14 cellular contexts compared by ENCODE assay signal in the genomic region with DNA sequence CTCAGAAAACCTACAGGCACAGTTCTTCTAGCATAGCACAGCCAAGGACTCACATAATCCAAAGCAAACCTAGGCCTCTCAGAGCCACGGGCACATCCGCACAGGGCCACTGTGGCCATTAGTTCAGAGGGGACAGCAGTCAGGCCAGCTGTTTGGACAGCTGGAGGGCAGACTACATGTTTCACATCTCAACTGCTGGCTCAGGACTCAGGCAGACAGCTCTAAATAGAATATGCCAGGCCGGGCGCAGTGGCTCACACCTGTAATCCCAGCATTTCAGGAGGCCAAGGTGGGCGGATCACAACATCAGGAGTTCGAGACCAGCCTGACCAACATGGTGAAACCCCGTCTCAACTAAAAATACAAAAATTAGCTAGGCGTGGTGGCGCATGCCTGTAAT. TPM values are rescaled to one million over a fixed set of nuclear protein-coding genes. Genes with fewer than 3 reads are reported as not detected.
DNase-seq lines count a peak whose midpoint lies in the region; ATAC-seq and TF ChIP-seq lines count a peak whose summit lies in the region.
"Had no signal": no experiment of that assay in that cellular context is flagged by ENCODE, and none has a peak within 500 bp of the region (broad histone marks: within the 10 kb centered on the region; RNA-seq: fewer than 3 reads in every experiment).

No MANE protein-coding gene starts in this region.

- peaks cover 15 to 27% of the 10 kb centered on the region in 2 donors for H3K36me3 Mint-ChIP-seq in activated T-cell treated with anti-CD3 and anti-CD28 coated beads, Interleukin-2, amount 50 U/mL, for 72 hours (ENCODE audit: insufficient read depth in 2 of 2)
- peaks cover 89% of the 10 kb centered on the region for H3K36me3 Mint-ChIP-seq in Caco-2 (ENCODE audit: insufficient read depth, unreplicated experiment)
- peaks cover 100% of the 10 kb centered on the region for H3K36me3 Mint-ChIP-seq in activated T-helper 17 cell treated with anti-CD3 and anti-CD28 coated beads, Interleukin-2, amount 50 U/mL, for 72 hours (ENCODE audit: low read depth)

- no peaks in the 10 kb centered on the region for H3K9me3 Mint-ChIP-seq in activated T-cell treated with anti-CD3 and anti-CD28 coated beads, Interleukin-2, amount 50 U/mL, for 72 hours
- no peaks in the 10 kb centered on the region for H3K9me3 Mint-ChIP-seq in Caco-2 (ENCODE audit: unreplicated experiment)
- H3K9me3 Mint-ChIP-seq in activated T-helper 17 cell treated with anti-CD3 and anti-CD28 coated beads, Interleukin-2, amount 50 U/mL, for 72 hours, result no peaks in the 10 kb centered on the region
- H3K9me3 Mint-ChIP-seq: HFFc6 had no signal

- WGBS in spleen, 5 donors, result 92 to 98% (median 95%) methylated on average over 9 of the region's 9 CpGs

- peak overlapping the region; percentile 10 for H3K27ac Mint-ChIP-seq in activated T-cell treated with anti-CD3 and anti-CD28 coated beads, Interleukin-2, amount 50 U/mL, for 72 hours
- peak overlapping the region; percentile 43 for H3K27ac Mint-ChIP-seq in Caco-2 (ENCODE audit: unreplicated experiment)
- peak overlapping the region; percentile 49 for H3K27ac Mint-ChIP-seq in activated T-helper 17 cell treated with anti-CD3 and anti-CD28 coated beads, Interleukin-2, amount 50 U/mL, for 72 hours
- H3K27ac Mint-ChIP-seq: HFFc6 had no signal

- H3K4me3 ChIP-seq in Caco-2 (ENCODE audit: low read depth, low read length) (no peak overlapping the region), spleen (no peak overlapping the region)

- H3K27me3 ChIP-seq in Caco-2 (replicated peaks; ENCODE audit: control insufficient read depth, insufficient read depth, low read length) (no peaks in the 10 kb centered on the region), spleen (replicated peaks in 1 of 7) (no peaks in the 10 kb centered on the region)

- H3K27me3 Mint-ChIP-seq in activated T-cell treated with anti-CD3 and anti-CD28 coated beads, Interleukin-2, amount 50 U/mL, for 72 hours (ENCODE audit: low read depth), result no peaks in the 10 kb centered on the region
- H3K27me3 Mint-ChIP-seq in Caco-2 (ENCODE audit: insufficient read depth, unreplicated experiment), result no peaks in the 10 kb centered on the region
- H3K27me3 Mint-ChIP-seq in activated T-helper 17 cell treated with anti-CD3 and anti-CD28 coated beads, Interleukin-2, amount 50 U/mL, for 72 hours, result no peaks in the 10 kb centered on the region
- H3K27me3 Mint-ChIP-seq: CD4-positive, alpha-beta memory T cell had no signal

- intact Hi-C loops in Caco-2 (cut with micrococcal nuclease; ENCODE audit: unreplicated experiment) (no loop called here), spleen (cut with DNase I; ENCODE audit: low total_unique reads) (no loop called here)

- POLR2A ChIA-PET in Caco-2 (lab: Charles Lee), result interaction anchor here (1.2 kb wide), 1 partner anchor 27 kb away, joined by 4 read pairs; the partner anchor contains the start of genes SAFB and SAFB2

- TF ChIP-seq POLR2A in spleen (IDR thresholded peaks at IDR 0.05), result no peak

- TF ChIP-seq CTCF in Caco-2 (IDR thresholded peaks at IDR 0.05; ENCODE audit: insufficient read depth in 1 of 2, low read depth in 1 of 2, low read length in 1 of 2, severe bottlenecking in 1 of 2, unreplicated experiment in 1 of 2) (no peak), spleen (IDR thresholded peaks at IDR 0.05 in 8 of 11, conservative IDR thresholded peaks at IDR 0.05 in 3 of 11) (no peak)

- BruUV-seq in Caco-2 (replicated peaks; lab: Mats Ljungman, UMichigan), result no TSS peak

- H3K4me1 ChIP-seq in Caco-2 (no peaks in the 10 kb centered on the region), spleen (no peaks in the 10 kb centered on the region)

- H3K36me3 ChIP-seq in Caco-2 (ENCODE audit: control insufficient read depth, insufficient read depth, low read length) (peaks cover 8% of the 10 kb centered on the region), spleen (peaks cover 16 to 100% (median 100%) of the 10 kb centered on the region in 6 donors)

- no peak for DNase-seq in activated T-cell treated with anti-CD3 and anti-CD28 coated beads, Interleukin-2, amount 50 U/mL, for 72 hours
- no peak for DNase-seq in activated T-cell treated with anti-CD3 and anti-CD28 coated beads, Interleukin-2, amount 50 U/mL, for 1 hour
- DNase-seq in Caco-2 (no peak), spleen (peak; percentile 12), AML-193 (lab: John Stamatoyannopoulos, UW) (no peak)
- no peak for DNase-seq in activated effector memory CD4-positive, alpha-beta T cell treated with anti-CD3 and anti-CD28 coated beads, Interleukin-2, amount 50 U/mL, for 16 hours
- DNase-seq in activated CD8-positive, alpha-beta memory T cell treated with anti-CD3 and anti-CD28 coated beads, Interleukin-2, amount 50 U/mL, for 48 hours, result no peak
- DNase-seq: 8988T; CD4-positive, alpha-beta memory T cell; COR-L47; HCEC 1CT; HFFc6 had no signal

- H3K4me1 Mint-ChIP-seq in activated T-cell treated with anti-CD3 and anti-CD28 coated beads, Interleukin-2, amount 50 U/mL, for 72 hours (ENCODE audit: low read depth), result no peaks in the 10 kb centered on the region
- no peaks in the 10 kb centered on the region for H3K4me1 Mint-ChIP-seq in Caco-2 (ENCODE audit: low read depth, unreplicated experiment)
- peaks cover 7% of the 10 kb centered on the region for H3K4me1 Mint-ChIP-seq in activated T-helper 17 cell treated with anti-CD3 and anti-CD28 coated beads, Interleukin-2, amount 50 U/mL, for 72 hours

- CTCF ChIA-PET in Caco-2 (lab: Charles Lee), result no interaction called here

- H3K4me3 Mint-ChIP-seq in activated T-cell treated with anti-CD3 and anti-CD28 coated beads, Interleukin-2, amount 50 U/mL, for 72 hours, result no peak overlapping the region
- no peak overlapping the region for H3K4me3 Mint-ChIP-seq in Caco-2 (ENCODE audit: unreplicated experiment)
- no peak overlapping the region for H3K4me3 Mint-ChIP-seq in activated T-helper 17 cell treated with anti-CD3 and anti-CD28 coated beads, Interleukin-2, amount 50 U/mL, for 72 hours
- H3K4me3 Mint-ChIP-seq: HFFc6 had no signal

- no peak for ATAC-seq in activated T-cell treated with anti-CD3 and anti-CD28 coated beads, Interleukin-2, amount 50 U/mL, for 72 hours (replicated peaks in 1 of 2)
- ATAC-seq in activated T-helper 17 cell treated with anti-CD3 and anti-CD28 coated beads, Interleukin-2, amount 50 U/mL, for 72 hours (replicated peaks), result no peak

- H3K27ac ChIP-seq in spleen, result no peak overlapping the region
- H3K27ac ChIP-seq: C4-2B had no signal

- H3K9me3 ChIP-seq in Caco-2 (no peaks in the 10 kb centered on the region), spleen (no peaks in the 10 kb centered on the region)

RNA-seq across cellular contexts. Expression of gene SAFB2, which starts 26.8 kb away (rescaled TPM):
- 100 to 1,000 TPM in 1 of 2 donors, 10 to 100 TPM in 1; 83.2 to 106 TPM for total RNA-seq in activated T-cell treated with anti-CD3 and anti-CD28 coated beads, Interleukin-2, amount 50 U/mL, for 72 hours
- total RNA-seq in Caco-2 (2022), result 81.3 and 104 TPM in 2 replicates
- total RNA-seq in activated T-helper 17 cell treated with anti-CD3 and anti-CD28 coated beads, Interleukin-2, amount 50 U/mL, for 72 hours, result 100 to 1,000 TPM; 126 to 159 TPM
- 100 to 1,000 TPM in 6 of 7 donors, 10 to 100 TPM in 1; 73.4 to 146 (median 117) TPM for total RNA-seq in spleen
- 10 to 100 TPM; 34.8 to 90.6 (median 60.1) TPM for polyA plus RNA-seq in spleen

RNA-seq across cellular contexts. Expression of gene SAFB, which starts 27.1 kb away (rescaled TPM):
- total RNA-seq in activated T-cell treated with anti-CD3 and anti-CD28 coated beads, Interleukin-2, amount 50 U/mL, for 72 hours, result 100 to 1,000 TPM; 108 to 112 TPM
- total RNA-seq in Caco-2 (2022) (120 and 132 TPM in 2 replicates), spleen (100 to 1,000 TPM in 5 of 7 donors, 10 to 100 TPM in 2; 94.5 to 161 (median 112) TPM)
- total RNA-seq in activated T-helper 17 cell treated with anti-CD3 and anti-CD28 coated beads, Interleukin-2, amount 50 U/mL, for 72 hours, result 100 to 1,000 TPM; 119 to 124 TPM
- 10 to 100 TPM; 41.7 to 70.0 (median 64.8) TPM for polyA plus RNA-seq in spleen

RNA-seq across cellular contexts. Expression of gene TINCR, which starts 28.0 kb away (rescaled TPM):
- total RNA-seq in activated T-cell treated with anti-CD3 and anti-CD28 coated beads, Interleukin-2, amount 50 U/mL, for 72 hours, result under 1 TPM; 0.91 to 0.93 TPM
- total RNA-seq in Caco-2 (2022), result 3.8 and 4.1 TPM in 2 replicates
- 1 to 10 TPM in 1 of 2 donors, under 1 TPM in 1; 0.48 to 2.4 TPM for total RNA-seq in activated T-helper 17 cell treated with anti-CD3 and anti-CD28 coated beads, Interleukin-2, amount 50 U/mL, for 72 hours
- total RNA-seq in spleen, result under 1 TPM in 5 of 7 donors, not detected in 2; 0.26 to 0.73 (median 0.27) TPM
- polyA plus RNA-seq in spleen, result under 1 TPM; 0.05 to 0.10 (median 0.09) TPM
